In the genomic region with DNA sequence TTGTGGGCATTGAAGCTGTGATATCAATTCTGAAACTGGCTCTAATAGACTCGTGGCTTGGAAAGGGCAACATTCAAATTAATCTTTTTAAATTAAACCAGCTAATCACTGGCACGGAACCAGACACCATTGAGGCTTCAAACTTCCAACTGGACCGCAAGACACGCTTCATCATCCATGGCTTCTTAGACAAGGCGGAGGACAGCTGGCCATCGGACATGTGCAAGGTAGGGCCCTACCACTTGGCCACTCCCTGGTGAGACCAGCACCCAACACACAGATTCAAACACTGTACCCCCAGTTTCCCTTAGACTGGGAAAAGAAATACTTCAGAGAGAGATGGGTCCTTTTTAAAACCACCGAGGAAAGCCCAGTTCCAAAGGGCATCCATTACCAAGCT, we compare ENCODE assay signal across 31 cellular contexts. TPM values are rescaled to one million over a fixed set of nuclear protein-coding genes. Genes with fewer than 3 reads are reported as not detected.
"Had no signal": no experiment of that assay in that cellular context is flagged by ENCODE, and none has a peak within 500 bp of the region (broad histone marks: within the 10 kb centered on the region; RNA-seq: fewer than 3 reads in every experiment).

No MANE protein-coding gene starts in this region.

- H3K27ac ChIP-seq: colonic mucosa, epithelial cell of prostate, esophagus squamous epithelium, gastrocnemius medialis, heart right ventricle, left lung, lower lobe of right lung had no signal

- H3K4me3 Mint-ChIP-seq: dendritic cell treated with granulocyte-macrophage colony-stimulating factor and Interleukin-4, amounts not matched to agents 40 ng/mL and 50 ng/mL, for 4 days; effector memory CD8-positive, alpha-beta T cell; endodermal cell had no signal

- H3K36me3 ChIP-seq: colonic mucosa, esophagus squamous epithelium, gastrocnemius medialis, heart right ventricle, left lung, lower lobe of right lung had no signal

- H3K9me3 ChIP-seq: colonic mucosa, esophagus squamous epithelium, gastrocnemius medialis, heart right ventricle, left lung, lower lobe of right lung had no signal

- H3K27me3 ChIP-seq: colonic mucosa had no signal

- ATAC-seq: effector memory CD8-positive, alpha-beta T cell; esophagus mucosa; gastrocnemius medialis; heart right ventricle; left cardiac atrium; left lung; left ventricle myocardium superior; lower lobe of right lung had no signal

- DNase-seq: cerebellar nuclear complex; colonic mucosa; cortex of kidney; effector CD8-positive, alpha-beta T cell; effector memory CD8-positive, alpha-beta T cell; endodermal cell; erythroblast; esophagus squamous epithelium; foreskin fibroblast; foreskin melanocyte; gastrocnemius medialis; glutamatergic neuron; head of caudate nucleus; heart right ventricle; hippocampal formation; left cardiac atrium; left lung; left ventricle myocardium superior; lower lobe of right lung; mesenchymal stem cell; midbrain had no signal

- H3K4me3 ChIP-seq: colonic mucosa, esophagus squamous epithelium, gastrocnemius medialis, heart right ventricle, left lung, lower lobe of right lung had no signal

- H3K9me3 Mint-ChIP-seq: dendritic cell treated with granulocyte-macrophage colony-stimulating factor and Interleukin-4, amounts not matched to agents 40 ng/mL and 50 ng/mL, for 4 days; endodermal cell had no signal

- H3K27ac Mint-ChIP-seq: dendritic cell treated with granulocyte-macrophage colony-stimulating factor and Interleukin-4, amounts not matched to agents 40 ng/mL and 50 ng/mL, for 4 days; effector memory CD8-positive, alpha-beta T cell; endodermal cell had no signal

- H3K4me1 ChIP-seq: gastrocnemius medialis, left lung, lower lobe of right lung had no signal

RNA-seq across cellular contexts. Expression of gene PNLIPRP2, which starts 5.1 kb away (rescaled TPM):
- total RNA-seq: chondrocyte, dermis microvascular lymphatic vessel endothelial cell, esophagus mucosa, esophagus squamous epithelium, gastrocnemius medialis, glomerular endothelial cell, heart right ventricle, kidney epithelial cell, left cardiac atrium, left lung, left ventricle myocardium superior, lower lobe of right lung, lung microvascular endothelial cell, mononuclear cell had no signal

RNA-seq across cellular contexts. Expression of gene PNLIPRP1, which starts 35.1 kb away (rescaled TPM):
- total RNA-seq: chondrocyte, dermis microvascular lymphatic vessel endothelial cell, endodermal cell, esophagus mucosa, esophagus squamous epithelium, gastrocnemius medialis, glomerular endothelial cell, kidney epithelial cell, left cardiac atrium, left lung, left ventricle myocardium superior, lower leg skin, lower lobe of right lung, lung microvascular endothelial cell, mononuclear cell had no signal
